8 cellular contexts compared by ENCODE assay signal in the genomic region with DNA sequence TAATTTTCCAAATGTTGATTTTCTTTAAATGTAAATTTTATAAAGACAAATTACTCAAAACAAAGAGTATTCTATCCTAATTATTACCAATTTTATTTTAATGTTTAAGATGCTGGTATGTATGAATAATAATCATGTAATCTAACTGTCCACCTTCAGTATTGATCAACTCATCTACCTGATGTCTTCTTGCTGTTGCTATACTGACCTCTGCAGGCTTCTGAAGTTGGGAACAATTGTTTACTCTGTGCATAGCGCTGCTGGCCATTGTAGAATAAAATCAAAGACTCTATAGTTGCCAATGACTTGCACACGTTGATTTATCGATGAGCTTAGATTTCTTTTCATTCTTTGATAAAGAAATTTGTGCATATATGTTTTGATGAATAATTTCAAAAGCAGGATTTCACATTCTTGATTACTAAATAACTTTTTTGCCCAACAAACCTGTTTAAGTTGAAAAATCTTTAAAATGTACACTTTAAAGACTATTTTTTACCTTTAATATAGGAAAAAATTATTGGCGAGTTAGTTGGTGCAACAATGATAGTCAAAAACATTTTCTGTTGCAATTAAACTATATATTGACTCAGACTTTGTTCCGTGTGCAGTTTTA.
DNase-seq lines count a peak whose midpoint lies in the region; ATAC-seq and TF ChIP-seq lines count a peak whose summit lies in the region.

No MANE protein-coding gene starts in this region.

- ATAC-seq in HG02798 (IDR thresholded peaks at IDR 0.05; ENCODE audit: poor library complexity, unreplicated experiment) (peak; percentile 40), left lobe of liver (peak; percentile 56)

- H3K9ac ChIP-seq in SK-N-SH = no peak overlapping the region

- no peak overlapping the region for H3K4me2 ChIP-seq in SK-N-SH

- no peaks in the 10 kb centered on the region for H3F3A ChIP-seq in SK-N-SH (replicated peaks; ENCODE audit: insufficient read depth)

- POLR2A ChIA-PET in SK-N-SH (lab: Yijun Ruan, JAX) = no interaction called here

- no peaks in the 10 kb centered on the region for H3K9me2 ChIP-seq in SK-N-SH

- no peaks in the 10 kb centered on the region for H3K27me3 ChIP-seq in SK-N-SH (ENCODE audit: insufficient read depth)

- CTCF ChIA-PET in SK-N-SH (lab: Yijun Ruan, JAX) = interaction anchor here (0.7 kb wide), 1 partner anchor 158 kb away, joined by 4 read pairs; no protein-coding TSS in a partner anchor

- H3K36me3 ChIP-seq in SK-N-SH (replicated peaks in 1 of 2; ENCODE audit: control insufficient read depth in 1 of 2, insufficient read depth in 2 of 2, low read length in 1 of 2) = no peaks in the 10 kb centered on the region

- WGBS in SK-N-SH (ENCODE audit: low lambda C conversion rate) = 2% methylated on average over 5 of the region's 5 CpGs

- no peak overlapping the region for H3K27ac ChIP-seq in SK-N-SH (ENCODE audit: low read depth in 2 of 2, low read length in 1 of 2)

- peak; percentile 51 for TF ChIP-seq CTCF in SK-N-SH (IDR thresholded peaks at IDR 0.05)

- H3K4me3 ChIP-seq in SK-N-SH (ENCODE audit: low read depth in 2 of 2, low read length in 1 of 2) = no peak overlapping the region

- H3K79me2 ChIP-seq in SK-N-SH (ENCODE audit: insufficient read depth) = no peaks in the 10 kb centered on the region

- no peak overlapping the region for H2AFZ ChIP-seq in SK-N-SH (ENCODE audit: low read depth)

- TF ChIP-seq EP300 in SK-N-SH (IDR thresholded peaks at IDR 0.05; ENCODE audit: borderline replicate concordance in 1 of 2, low read depth in 1 of 2, low read length in 1 of 2) = no peak

- DNase-seq in DMS53 (lab: John Stamatoyannopoulos, UW) = peak; percentile 69
- no peak for DNase-seq in SK-N-SH
- DNase-seq in left lobe of liver (ENCODE audit: low spot score) = no peak
- DNase-seq in MV-4-11 (lab: John Stamatoyannopoulos, UW) = no peak
- no peak for DNase-seq in NOMO-1 treated with dmso at 0.1 percent for 144 hours (lab: John Stamatoyannopoulos, UW; ENCODE audit: unreplicated experiment)
- no peak for DNase-seq in activated naive CD4-positive, alpha-beta T cell (lab: John Stamatoyannopoulos, UW)
- DNase-seq in hepatic stellate cell (ENCODE audit: low spot score) = no peak

- no peaks in the 10 kb centered on the region for H3K4me1 ChIP-seq in SK-N-SH (ENCODE audit: control insufficient read depth in 1 of 2, insufficient read depth in 2 of 2, low read depth in 1 of 2, low read length in 1 of 2)

- no peaks in the 10 kb centered on the region for H3K9me3 ChIP-seq in SK-N-SH

- H4K20me1 ChIP-seq in SK-N-SH (ENCODE audit: insufficient read depth) = no peaks in the 10 kb centered on the region

- TF ChIP-seq RAD21 in SK-N-SH (IDR thresholded peaks at IDR 0.05; ENCODE audit: low read length) = peak; percentile 54

TF ChIP-seq in SK-N-SH, 30 proteins besides CTCF, POLR2A, EP300 and RAD21:
- TF ChIP-seq ELF1 (IDR thresholded peaks at IDR 0.05) (no peak), GABPA (IDR thresholded peaks at IDR 0.05; ENCODE audit: low read depth) (no peak), SMC3 (IDR thresholded peaks at IDR 0.05; ENCODE audit: low read depth, low read length) (peak; percentile 10; the same call in 1 of the 2 replicates)
- TF ChIP-seq, protein P1, sequence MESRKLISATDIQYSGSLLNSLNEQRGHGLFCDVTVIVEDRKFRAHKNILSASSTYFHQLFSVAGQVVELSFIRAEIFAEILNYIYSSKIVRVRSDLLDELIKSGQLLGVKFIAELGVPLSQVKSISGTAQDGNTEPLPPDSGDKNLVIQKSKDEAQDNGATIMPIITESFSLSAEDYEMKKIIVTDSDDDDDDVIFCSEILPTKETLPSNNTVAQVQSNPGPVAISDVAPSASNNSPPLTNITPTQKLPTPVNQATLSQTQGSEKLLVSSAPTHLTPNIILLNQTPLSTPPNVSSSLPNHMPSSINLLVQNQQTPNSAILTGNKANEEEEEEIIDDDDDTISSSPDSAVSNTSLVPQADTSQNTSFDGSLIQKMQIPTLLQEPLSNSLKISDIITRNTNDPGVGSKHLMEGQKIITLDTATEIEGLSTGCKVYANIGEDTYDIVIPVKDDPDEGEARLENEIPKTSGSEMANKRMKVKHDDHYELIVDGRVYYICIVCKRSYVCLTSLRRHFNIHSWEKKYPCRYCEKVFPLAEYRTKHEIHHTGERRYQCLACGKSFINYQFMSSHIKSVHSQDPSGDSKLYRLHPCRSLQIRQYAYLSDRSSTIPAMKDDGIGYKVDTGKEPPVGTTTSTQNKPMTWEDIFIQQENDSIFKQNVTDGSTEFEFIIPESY (IDR thresholded peaks at IDR 0.05; ENCODE audit: borderline replicate concordance, low read depth) = no peak
- TF ChIP-seq, protein P2, sequence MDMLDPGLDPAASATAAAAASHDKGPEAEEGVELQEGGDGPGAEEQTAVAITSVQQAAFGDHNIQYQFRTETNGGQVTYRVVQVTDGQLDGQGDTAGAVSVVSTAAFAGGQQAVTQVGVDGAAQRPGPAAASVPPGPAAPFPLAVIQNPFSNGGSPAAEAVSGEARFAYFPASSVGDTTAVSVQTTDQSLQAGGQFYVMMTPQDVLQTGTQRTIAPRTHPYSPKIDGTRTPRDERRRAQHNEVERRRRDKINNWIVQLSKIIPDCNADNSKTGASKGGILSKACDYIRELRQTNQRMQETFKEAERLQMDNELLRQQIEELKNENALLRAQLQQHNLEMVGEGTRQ (IDR thresholded peaks at IDR 0.05; ENCODE audit: borderline replicate concordance, low read depth, low read length) = no peak
